ENCODE assay signal across 11 cellular contexts in genomic region chr13:46178143-46178542, GRCh38. TPM values are rescaled to one million over a fixed set of nuclear protein-coding genes. Genes with fewer than 3 reads are reported as not detected.
DNase-seq lines count a peak whose midpoint lies in the region; ATAC-seq, FAIRE-seq and TF ChIP-seq lines count a peak whose summit lies in the region.
"Had no signal": no experiment of that assay in that cellular context is flagged by ENCODE, and none has a peak within 500 bp of the region (broad histone marks: within the 10 kb centered on the region; RNA-seq: fewer than 3 reads in every experiment).

No MANE protein-coding gene starts in this region.

- H3K9me3 Mint-ChIP-seq in CD4-positive, alpha-beta memory T cell, result peaks cover 0 to 1% (median 0%) of the 10 kb centered on the region in 8 donors
- H3K9me3 Mint-ChIP-seq in activated CD4-positive, alpha-beta memory T cell treated with anti-CD3 and anti-CD28 coated beads, Interleukin-2, amount 10 ng/mL, durations not matched to agents 7 days and 5 days, result no peaks in the 10 kb centered on the region
- peaks cover 0 to 1% (median 0%) of the 10 kb centered on the region in 11 donors for H3K9me3 Mint-ChIP-seq in naive thymus-derived CD4-positive, alpha-beta T cell

- H3K4me1 ChIP-seq in CD4-positive, alpha-beta memory T cell (ENCODE audit: insufficient read depth, low read length), result peaks cover 72% of the 10 kb centered on the region
- H3K4me1 ChIP-seq in naive thymus-derived CD4-positive, alpha-beta T cell (ENCODE audit: control insufficient read depth in 2 of 2, insufficient read depth in 2 of 2, low read length in 2 of 2), result peaks cover 55 to 57% of the 10 kb centered on the region in 2 donors

- no peak for TF ChIP-seq CTCF in HL-60 (IDR thresholded peaks at IDR 0.05; ENCODE audit: insufficient read depth, low read length)

- H3K27me3 Mint-ChIP-seq in CD4-positive, alpha-beta memory T cell, result no peaks in the 10 kb centered on the region
- H3K27me3 Mint-ChIP-seq in activated CD4-positive, alpha-beta memory T cell treated with anti-CD3 and anti-CD28 coated beads, Interleukin-2, amount 10 ng/mL, durations not matched to agents 7 days and 5 days, result no peaks in the 10 kb centered on the region
- H3K27me3 Mint-ChIP-seq in naive thymus-derived CD4-positive, alpha-beta T cell, result peaks cover 0 to 3% (median 0%) of the 10 kb centered on the region in 5 donors

- H3K36me3 ChIP-seq in CD4-positive, alpha-beta memory T cell (ENCODE audit: insufficient read depth, low read length), result no peaks in the 10 kb centered on the region
- no peaks in the 10 kb centered on the region for H3K36me3 ChIP-seq in naive thymus-derived CD4-positive, alpha-beta T cell (ENCODE audit: control insufficient read depth in 2 of 3, insufficient read depth in 3 of 3, low read length in 3 of 3)

- H3K27me3 ChIP-seq in CD4-positive, alpha-beta memory T cell (ENCODE audit: insufficient read depth, low read length), result no peaks in the 10 kb centered on the region
- no peaks in the 10 kb centered on the region for H3K27me3 ChIP-seq in HL-60 (ENCODE audit: insufficient read depth, poor library complexity, severe bottlenecking)
- no peaks in the 10 kb centered on the region for H3K27me3 ChIP-seq in naive thymus-derived CD4-positive, alpha-beta T cell (ENCODE audit: control insufficient read depth in 2 of 2, insufficient read depth in 2 of 2, low read length in 2 of 2)

- peak overlapping the region; percentile 75 to 98 (median 87) for H3K4me3 Mint-ChIP-seq in CD4-positive, alpha-beta memory T cell
- H3K4me3 Mint-ChIP-seq in activated CD4-positive, alpha-beta memory T cell treated with anti-CD3 and anti-CD28 coated beads, Interleukin-2, amount 10 ng/mL, durations not matched to agents 7 days and 5 days, result peak overlapping the region; percentile 96
- H3K4me3 Mint-ChIP-seq in naive thymus-derived CD4-positive, alpha-beta T cell, result peak overlapping the region; percentile 80 to 99 (median 92)

- peaks cover 17 to 57% of the 10 kb centered on the region in 2 donors for H3K36me3 Mint-ChIP-seq in CD4-positive, alpha-beta memory T cell
- H3K36me3 Mint-ChIP-seq in activated CD4-positive, alpha-beta memory T cell treated with anti-CD3 and anti-CD28 coated beads, Interleukin-2, amount 10 ng/mL, durations not matched to agents 7 days and 5 days (ENCODE audit: low read depth), result peaks cover 79% of the 10 kb centered on the region
- peaks cover 0 to 45% (median 5%) of the 10 kb centered on the region in 5 donors for H3K36me3 Mint-ChIP-seq in naive thymus-derived CD4-positive, alpha-beta T cell

- CTCF ChIA-PET in CD4-positive, alpha-beta memory T cell (lab: Charles Lee; ENCODE audit: partially characterized antibody), result interaction anchor here (1.1 to 5.7 kb wide), 6 partner anchors 6 to 35 kb away, joined by 3 to 53 read pairs (median 13); no protein-coding TSS in a partner anchor
- CTCF ChIA-PET in activated CD4-positive, alpha-beta memory T cell treated with anti-CD3 and anti-CD28 coated beads, Interleukin-2, amount 10 ng/mL, durations not matched to agents 7 days and 5 days (lab: Charles Lee), result interaction anchor here (0.6 to 3.0 kb wide), 4 partner anchors 8 to 52 kb away, joined by 3 to 17 read pairs (median 4); no protein-coding TSS in a partner anchor
- CTCF ChIA-PET in naive thymus-derived CD4-positive, alpha-beta T cell (lab: Charles Lee), result interaction anchor here (1.0 to 2.9 kb wide), 3 partner anchors 10 to 143 kb away, joined by 3 to 7 read pairs (median 6); no protein-coding TSS in a partner anchor

- intact Hi-C loops in CD4-positive, alpha-beta memory T cell (cut with micrococcal nuclease), result loop anchor here (10.0 kb wide), 1 partner anchor 843 kb away; no protein-coding TSS in a partner anchor
- intact Hi-C loops in naive thymus-derived CD4-positive, alpha-beta T cell (cut with micrococcal nuclease), result no loop called here

- POLR2A ChIA-PET in CD4-positive, alpha-beta memory T cell (lab: Charles Lee; ENCODE audit: partially characterized antibody), result interaction anchor here (1.3 to 16.8 kb wide), 5 partner anchors 8 to 118 kb away, joined by 4 to 288 read pairs (median 51); no protein-coding TSS in a partner anchor
- POLR2A ChIA-PET in activated CD4-positive, alpha-beta memory T cell treated with anti-CD3 and anti-CD28 coated beads, Interleukin-2, amount 10 ng/mL, durations not matched to agents 7 days and 5 days (lab: Charles Lee), result interaction anchor here (1.0 to 14.9 kb wide), 6 partner anchors 12 to 837 kb away, joined by 3 to 552 read pairs (median 6); partner anchors contain the start of genes LRRC63 and TPT1
- POLR2A ChIA-PET in naive thymus-derived CD4-positive, alpha-beta T cell (lab: Charles Lee), result interaction anchor here (0.6 to 6.2 kb wide), 10 partner anchors 7 to 143 kb away, joined by 3 to 117 read pairs (median 6); partner anchors contain the start of gene LRRC63

- no peaks in the 10 kb centered on the region for H3K9me3 ChIP-seq in CD4-positive, alpha-beta memory T cell (ENCODE audit: control insufficient read depth in 1 of 2, low read length in 2 of 2)
- no peaks in the 10 kb centered on the region for H3K9me3 ChIP-seq in naive thymus-derived CD4-positive, alpha-beta T cell (ENCODE audit: control insufficient read depth in 2 of 3, low read length in 3 of 3)

- H3K27ac ChIP-seq in CD4-positive, alpha-beta memory T cell (ENCODE audit: low read depth, low read length), result peak overlapping the region; percentile 74
- peak overlapping the region; percentile 92 for H3K27ac ChIP-seq in HL-60 (replicated peaks)
- H3K27ac ChIP-seq in naive thymus-derived CD4-positive, alpha-beta T cell (ENCODE audit: low read depth, low read length), result peak overlapping the region; percentile 82

- no peak for ATAC-seq in naive thymus-derived CD4-positive, alpha-beta T cell

- H3K27ac Mint-ChIP-seq in CD4-positive, alpha-beta memory T cell, result peak overlapping the region; percentile 89 to 99 (median 90)
- H3K27ac Mint-ChIP-seq in activated CD4-positive, alpha-beta memory T cell treated with anti-CD3 and anti-CD28 coated beads, Interleukin-2, amount 10 ng/mL, durations not matched to agents 7 days and 5 days, result peak overlapping the region; percentile 68
- peak overlapping the region; percentile 73 to 95 (median 89) for H3K27ac Mint-ChIP-seq in naive thymus-derived CD4-positive, alpha-beta T cell

- FAIRE-seq in urothelium cell line (lab: Jason Lieb, UNC), result no peak

- DNase-seq in CD4-positive, alpha-beta memory T cell, result no peak
- peak; percentile 76 to 92 for DNase-seq in HL-60 (ENCODE audit: low read depth in 1 of 2, low spot score in 1 of 2)
- DNase-seq in activated CD4-positive, alpha-beta memory T cell treated with anti-CD3 and anti-CD28 coated beads, Interleukin-2, amount 10 ng/mL, durations not matched to agents 7 days and 5 days, result no peak
- DNase-seq in naive thymus-derived CD4-positive, alpha-beta T cell, result no peak
- no peak for DNase-seq in urothelium cell line (ENCODE audit: low spot score)
- no peak for DNase-seq in NCI-H2081 (lab: John Stamatoyannopoulos, UW)
- no peak for DNase-seq in NCI-H1417 treated with DMSO at 0.1 percent for 48 hours (lab: John Stamatoyannopoulos, UW)
- DNase-seq: DMS153, GOT3, NCI-H510A treated with DMSO at 0.1 percent for 48 hours had no signal

- peak overlapping the region; percentile 59 to 94 for H3K4me3 ChIP-seq in CD4-positive, alpha-beta memory T cell (ENCODE audit: low read length in 2 of 2)
- peak overlapping the region; percentile 41 for H3K4me3 ChIP-seq in HL-60 (replicated peaks; ENCODE audit: insufficient read depth, low read length)
- H3K4me3 ChIP-seq in naive thymus-derived CD4-positive, alpha-beta T cell (ENCODE audit: low read length), result peak overlapping the region; percentile 66
- H3K4me3 ChIP-seq: lung had no signal

- H3K4me1 Mint-ChIP-seq in CD4-positive, alpha-beta memory T cell, result peaks cover 49 to 85% (median 57%) of the 10 kb centered on the region in 4 donors
- H3K4me1 Mint-ChIP-seq in activated CD4-positive, alpha-beta memory T cell treated with anti-CD3 and anti-CD28 coated beads, Interleukin-2, amount 10 ng/mL, durations not matched to agents 7 days and 5 days, result peaks cover 62% of the 10 kb centered on the region
- peaks cover 61 to 75% (median 69%) of the 10 kb centered on the region in 7 donors for H3K4me1 Mint-ChIP-seq in naive thymus-derived CD4-positive, alpha-beta T cell

RNA-seq across cellular contexts. Expression of gene LCP1, which starts 3.8 kb away (rescaled TPM):
- 100 to 1,000 TPM; 466 to 497 TPM for total RNA-seq in CD4-positive, alpha-beta memory T cell
- 1,000 to 10,000 TPM; 1,169 to 1,658 TPM for polyA plus RNA-seq in CD4-positive, alpha-beta memory T cell
- 1,000 to 10,000 TPM; 1,272 to 1,280 TPM for total RNA-seq in activated CD4-positive, alpha-beta memory T cell treated with anti-CD3 and anti-CD28 coated beads, Interleukin-2, amount 10 ng/mL, durations not matched to agents 7 days and 5 days
- total RNA-seq in naive thymus-derived CD4-positive, alpha-beta T cell, result 100 to 1,000 TPM; 293 to 989 (median 355) TPM
- polyA plus RNA-seq in naive thymus-derived CD4-positive, alpha-beta T cell, result 100 to 1,000 TPM; 764 to 902 TPM

RNA-seq across cellular contexts. Expression of gene LRRC63, which starts 33.6 kb away (rescaled TPM):
- under 1 TPM; 0.49 to 0.75 TPM for total RNA-seq in CD4-positive, alpha-beta memory T cell
- polyA plus RNA-seq in CD4-positive, alpha-beta memory T cell, result under 1 TPM; 0.41 to 0.57 TPM
- total RNA-seq in activated CD4-positive, alpha-beta memory T cell treated with anti-CD3 and anti-CD28 coated beads, Interleukin-2, amount 10 ng/mL, durations not matched to agents 7 days and 5 days, result 1 to 10 TPM in 1 of 2 experiments, under 1 TPM in 1; 0.83 to 1.1 TPM
- under 1 TPM; 0.19 to 0.80 (median 0.49) TPM for total RNA-seq in naive thymus-derived CD4-positive, alpha-beta T cell
- polyA plus RNA-seq in naive thymus-derived CD4-positive, alpha-beta T cell, result under 1 TPM in 1 of 2 donors, not detected in 1; 0.31 TPM

Comparison
In these comparisons a context has a peak if more than half of its experiments do, and no peak if none do; other contexts are left out.
1. DNase-seq: peak in HL-60 (2 of 2); none in CD4-positive, alpha-beta memory T cell (0 of 5), activated CD4-positive, alpha-beta memory T cell treated with anti-CD3 and anti-CD28 coated beads, Interleukin-2, amount 10 ng/mL, durations not matched to agents 7 days and 5 days (single experiment), naive thymus-derived CD4-positive, alpha-beta T cell (0 of 9), urothelium cell line (single experiment), NCI-H2081 (0 of 2) and NCI-H1417 treated with DMSO at 0.1 percent for 48 hours (single experiment).
2. Peak in every context shown above with its lines, with median percentiles within 50 percentile points of each other: H3K27ac ChIP-seq, H3K4me3 ChIP-seq, H3K27ac Mint-ChIP-seq and H3K4me3 Mint-ChIP-seq.